ENCODE assay signal across 19 cellular contexts in the genomic region with DNA sequence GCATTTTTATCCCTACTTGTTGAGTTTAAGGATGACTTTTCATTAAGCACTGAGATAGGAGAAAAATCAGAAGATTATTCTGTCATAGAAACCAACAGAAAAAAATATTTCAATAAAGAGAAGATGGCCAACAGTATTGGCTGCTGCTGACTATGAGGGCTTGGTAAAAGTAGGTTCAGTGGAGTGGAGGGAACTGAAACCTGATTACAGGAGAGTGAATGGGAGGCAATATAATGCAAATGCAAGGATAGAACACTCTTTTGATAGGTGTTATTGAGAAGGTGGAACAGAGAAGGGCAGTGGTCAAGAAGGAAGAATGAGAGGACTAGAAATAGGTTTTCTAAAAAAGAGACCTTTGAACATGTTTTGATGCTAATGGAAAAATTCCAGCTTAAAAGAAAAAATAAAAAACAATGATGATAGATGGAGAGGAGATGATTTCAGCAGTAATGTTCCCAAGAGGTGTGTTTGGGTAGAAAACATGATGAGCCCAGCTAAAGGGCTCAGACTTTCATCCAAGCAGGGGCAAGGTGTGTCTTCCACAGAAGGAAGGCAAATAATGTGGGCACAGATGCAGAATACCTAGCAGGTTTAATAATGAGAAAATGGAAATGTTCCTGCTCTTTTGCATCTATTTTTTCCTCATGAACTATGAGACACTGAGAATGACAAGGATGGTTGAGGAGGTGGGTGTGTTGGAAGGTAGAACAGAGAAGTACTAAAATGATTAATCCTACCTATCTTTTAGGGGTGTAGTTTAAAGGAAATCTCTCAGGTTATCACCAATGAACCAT.
DNase-seq lines count a peak whose midpoint lies in the region; ATAC-seq, FAIRE-seq and TF ChIP-seq lines count a peak whose summit lies in the region.
"Had no signal": no experiment of that assay in that cellular context is flagged by ENCODE, and none has a peak within 500 bp of the region (broad histone marks: within the 10 kb centered on the region; RNA-seq: fewer than 3 reads in every experiment).

No MANE protein-coding gene starts in this region.

- H3K79me2 ChIP-seq in GM12878 (ENCODE audit: control insufficient read depth, insufficient read depth, low read length) (no peaks in the 10 kb centered on the region), hepatocyte (no peaks in the 10 kb centered on the region)

- CTCF ChIA-PET in GM12878 (lab: Yijun Ruan, JAX): interaction anchor here (0.6 to 1.3 kb wide), 2 partner anchors 17 to 178 kb away, joined by 3 to 4 read pairs; no protein-coding TSS in a partner anchor

- no peak overlapping the region for H3K27ac Mint-ChIP-seq in effector memory CD8-positive, alpha-beta T cell
- H3K27ac Mint-ChIP-seq in T-helper 17 cell: no peak overlapping the region
- no peak overlapping the region for H3K27ac Mint-ChIP-seq in naive thymus-derived CD8-positive, alpha-beta T cell
- H3K27ac Mint-ChIP-seq: CD14-positive monocyte; CD4-positive, alpha-beta memory T cell had no signal

- POLR2A ChIA-PET in GM12878 (lab: Charles Lee): no interaction called here
- POLR2A ChIA-PET in naive thymus-derived CD8-positive, alpha-beta T cell (lab: Charles Lee): no interaction called here

- no peaks in the 10 kb centered on the region for H3K4me1 ChIP-seq in GM12878 (ENCODE audit: control insufficient read depth, insufficient read depth, low read length)
- H3K4me1 ChIP-seq in hepatocyte (ENCODE audit: insufficient read depth): no peaks in the 10 kb centered on the region
- H3K4me1 ChIP-seq: BLaER1 had no signal

- H3K4me3 Mint-ChIP-seq in effector memory CD8-positive, alpha-beta T cell: no peak overlapping the region
- no peak overlapping the region for H3K4me3 Mint-ChIP-seq in T-helper 17 cell
- no peak overlapping the region for H3K4me3 Mint-ChIP-seq in naive thymus-derived CD8-positive, alpha-beta T cell
- H3K4me3 Mint-ChIP-seq: CD14-positive monocyte; CD4-positive, alpha-beta memory T cell; H9 had no signal

- H3K4me3 ChIP-seq in GM12878 (no peak overlapping the region), hepatocyte (no peak overlapping the region)
- H3K4me3 ChIP-seq: BLaER1, GM23248 had no signal

- H3K9me3 Mint-ChIP-seq in effector memory CD8-positive, alpha-beta T cell: peaks cover 7 to 10% of the 10 kb centered on the region in 2 donors
- H3K9me3 Mint-ChIP-seq in naive thymus-derived CD8-positive, alpha-beta T cell: peaks cover 0 to 3% (median 0%) of the 10 kb centered on the region in 9 donors
- H3K9me3 Mint-ChIP-seq: CD14-positive monocyte, H9 had no signal

- intact Hi-C loops in GM12878 (cut with micrococcal nuclease; ENCODE audit: unreplicated experiment): no loop called here

- H3K9ac ChIP-seq in GM12878 (ENCODE audit: control insufficient read depth, insufficient read depth, low read length): no peak overlapping the region
- H3K9ac ChIP-seq: BLaER1, GM23248 had no signal

- TF ChIP-seq POLR2A in GM12878 (IDR thresholded peaks at IDR 0.05; ENCODE audit: low read depth, low read length): no peak

- SMC1A ChIA-PET in GM12878 (lab: Charles Lee; ENCODE audit: uncharacterized antibody, unreplicated experiment): no interaction called here

- peak; percentile 54 for DNase-seq in NCI-H526 treated with DMSO at 0.1 percent for 48 hours (lab: John Stamatoyannopoulos, UW)
- DNase-seq in GM12878 (ENCODE audit: low read depth, low spot score): no peak
- DNase-seq in effector memory CD8-positive, alpha-beta T cell: no peak
- DNase-seq in T-helper 17 cell: no peak
- DNase-seq in naive thymus-derived CD8-positive, alpha-beta T cell: no peak
- no peak for DNase-seq in hepatocyte (ENCODE audit: low spot score)
- DNase-seq: 8988T; CD4-positive, alpha-beta memory T cell; DMS153; DMS79; GDM1; GM23248; H9; IMR-90 had no signal

- no peaks in the 10 kb centered on the region for H3K27me3 ChIP-seq in GM12878 (replicated peaks in 1 of 2; ENCODE audit: control insufficient read depth in 2 of 2, insufficient read depth in 2 of 2, low read length in 1 of 2)
- no peaks in the 10 kb centered on the region for H3K27me3 ChIP-seq in hepatocyte
- H3K27me3 ChIP-seq: BLaER1 had no signal

- TF ChIP-seq EP300 in GM12878 (IDR thresholded peaks at IDR 0.05; ENCODE audit: borderline replicate concordance in 1 of 2, control insufficient read depth in 1 of 2, low read depth in 2 of 2, low read length in 2 of 2): no peak

- H3K9me2 ChIP-seq in hepatocyte (replicated peaks; ENCODE audit: insufficient read depth): no peaks in the 10 kb centered on the region

- H3K9me3 ChIP-seq in GM12878 (replicated peaks; ENCODE audit: control insufficient read depth, insufficient read depth, low read length) (no peaks in the 10 kb centered on the region), T-helper 17 cell (ENCODE audit: control insufficient read depth, low read length, poor library complexity, severe bottlenecking) (no peaks in the 10 kb centered on the region), hepatocyte (ENCODE audit: low read depth) (no peaks in the 10 kb centered on the region)
- H3K9me3 ChIP-seq: BLaER1 had no signal

- no peak overlapping the region for H3K27ac ChIP-seq in GM12878 (ENCODE audit: control insufficient read depth, insufficient read depth)
- no peak overlapping the region for H3K27ac ChIP-seq in hepatocyte
- H3K27ac ChIP-seq: BLaER1, GM23248 had no signal

- in situ Hi-C loops in GM12878 (cut with MboI): no loop called here

- RAD21 ChIA-PET in GM12878 (lab: Charles Lee; ENCODE audit: unreplicated experiment): no interaction called here

- no peak for TF ChIP-seq RAD21 in GM12878 (IDR thresholded peaks at IDR 0.05; ENCODE audit: insufficient read depth, low read depth, low read length)

- FAIRE-seq in GM12878 (lab: Jason Lieb, UNC): no peak
- FAIRE-seq: GM19239, HTR-8/SVneo had no signal

- H3K36me3 Mint-ChIP-seq in effector memory CD8-positive, alpha-beta T cell (ENCODE audit: insufficient read depth): no peaks in the 10 kb centered on the region
- no peaks in the 10 kb centered on the region for H3K36me3 Mint-ChIP-seq in T-helper 17 cell (ENCODE audit: low read depth)
- H3K36me3 Mint-ChIP-seq in naive thymus-derived CD8-positive, alpha-beta T cell: no peaks in the 10 kb centered on the region
- H3K36me3 Mint-ChIP-seq: CD14-positive monocyte; CD4-positive, alpha-beta memory T cell had no signal

- H4K20me1 ChIP-seq in GM12878 (ENCODE audit: control insufficient read depth, insufficient read depth) (no peaks in the 10 kb centered on the region), hepatocyte (ENCODE audit: insufficient read depth, poor library complexity, severe bottlenecking) (no peaks in the 10 kb centered on the region)
- H4K20me1 ChIP-seq: BLaER1 had no signal

- ATAC-seq in GM18502 (IDR thresholded peaks at IDR 0.05; ENCODE audit: poor library complexity, unreplicated experiment) (peak; percentile 62), GM12878 (peak; percentile 51; the same call in 2 of the 3 replicates), T-helper 17 cell (no peak)
- no peak for ATAC-seq in effector memory CD8-positive, alpha-beta T cell (replicated peaks)
- no peak for ATAC-seq in naive thymus-derived CD8-positive, alpha-beta T cell

- no peak for TF ChIP-seq CTCF in GM12878 (IDR thresholded peaks at IDR 0.05 in 2 of 3, conservative IDR thresholded peaks at IDR 0.05 in 1 of 3; ENCODE audit: control insufficient read depth in 2 of 3, extremely low read depth in 1 of 3, insufficient read depth in 1 of 3, low read depth in 3 of 3, low read length in 3 of 3)
- TF ChIP-seq CTCF in hepatocyte (IDR thresholded peaks at IDR 0.05; ENCODE audit: poor library complexity): no peak

- no TSS peak for BruUV-seq in GM12878 (replicated peaks; lab: Mats Ljungman, UMichigan)

- no peaks in the 10 kb centered on the region for H3K4me1 Mint-ChIP-seq in effector memory CD8-positive, alpha-beta T cell (ENCODE audit: low read depth in 2 of 2)
- no peaks in the 10 kb centered on the region for H3K4me1 Mint-ChIP-seq in T-helper 17 cell
- no peaks in the 10 kb centered on the region for H3K4me1 Mint-ChIP-seq in naive thymus-derived CD8-positive, alpha-beta T cell
- H3K4me1 Mint-ChIP-seq: CD14-positive monocyte; CD4-positive, alpha-beta memory T cell had no signal

- H2AFZ ChIP-seq in GM12878 (ENCODE audit: control insufficient read depth, low read depth, low read length) (no peak overlapping the region), hepatocyte (no peak overlapping the region)
- H2AFZ ChIP-seq: GM23248 had no signal

- H3K27me3 Mint-ChIP-seq in effector memory CD8-positive, alpha-beta T cell: no peaks in the 10 kb centered on the region
- no peaks in the 10 kb centered on the region for H3K27me3 Mint-ChIP-seq in T-helper 17 cell
- no peaks in the 10 kb centered on the region for H3K27me3 Mint-ChIP-seq in naive thymus-derived CD8-positive, alpha-beta T cell
- H3K27me3 Mint-ChIP-seq: CD4-positive, alpha-beta memory T cell had no signal

- no peaks in the 10 kb centered on the region for H3K36me3 ChIP-seq in GM12878 (ENCODE audit: control insufficient read depth in 2 of 2, insufficient read depth in 2 of 2, low read length in 1 of 2)
- no peaks in the 10 kb centered on the region for H3K36me3 ChIP-seq in hepatocyte (replicated peaks; ENCODE audit: insufficient read depth, low read depth)
- H3K36me3 ChIP-seq: BLaER1 had no signal

- H3K4me2 ChIP-seq in GM12878 (ENCODE audit: control insufficient read depth, insufficient read depth) (no peak overlapping the region), hepatocyte (no peak overlapping the region)
- H3K4me2 ChIP-seq: BLaER1 had no signal

TF ChIP-seq in GM12878, 131 proteins besides CTCF, POLR2A, EP300 and RAD21:
- TF ChIP-seq SPI1 (IDR thresholded peaks at IDR 0.05; ENCODE audit: borderline replicate concordance, insufficient read depth, low read depth, low read length) (0 out of 2 replicates have a peak, but pooled peaks have one; percentile 23), FOXK2 (IDR thresholded peaks at IDR 0.05) (no peak)

Comparison
In these comparisons a context has a peak if more than half of its experiments do, and no peak if none do; other contexts are left out.
1. ATAC-seq: peak in GM18502 (single experiment) and GM12878 (single experiment); none in effector memory CD8-positive, alpha-beta T cell (single experiment), T-helper 17 cell (single experiment) and naive thymus-derived CD8-positive, alpha-beta T cell (0 of 2).